ENCODE assay signal across 1 cellular context in the genomic region with DNA sequence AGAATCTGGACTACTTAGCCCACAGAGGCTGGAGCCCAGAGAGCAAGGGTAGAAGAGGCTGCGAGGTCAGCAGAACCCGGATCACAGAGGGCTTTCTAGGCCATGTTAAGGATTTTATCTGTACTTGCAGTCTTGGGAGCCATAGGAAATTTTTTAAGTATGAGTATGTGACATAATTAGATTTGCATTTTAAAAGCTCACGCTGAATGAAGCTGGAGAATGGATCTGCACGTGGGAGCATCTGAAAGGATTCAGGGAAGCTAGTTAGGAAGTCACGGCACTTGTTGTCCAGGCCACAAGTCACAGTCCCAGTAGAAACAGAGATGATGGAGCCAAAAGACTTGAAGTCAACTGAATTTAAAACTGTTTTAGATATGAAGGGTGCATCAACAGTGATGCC.
TF ChIP-seq lines count a peak whose summit lies in the region.

No MANE protein-coding gene starts in this region.

TF ChIP-seq in WTC11, 78 proteins besides CTCF, POLR2A, EP300 and RAD21 (continued from another document):
- TF ChIP-seq, protein P1, sequence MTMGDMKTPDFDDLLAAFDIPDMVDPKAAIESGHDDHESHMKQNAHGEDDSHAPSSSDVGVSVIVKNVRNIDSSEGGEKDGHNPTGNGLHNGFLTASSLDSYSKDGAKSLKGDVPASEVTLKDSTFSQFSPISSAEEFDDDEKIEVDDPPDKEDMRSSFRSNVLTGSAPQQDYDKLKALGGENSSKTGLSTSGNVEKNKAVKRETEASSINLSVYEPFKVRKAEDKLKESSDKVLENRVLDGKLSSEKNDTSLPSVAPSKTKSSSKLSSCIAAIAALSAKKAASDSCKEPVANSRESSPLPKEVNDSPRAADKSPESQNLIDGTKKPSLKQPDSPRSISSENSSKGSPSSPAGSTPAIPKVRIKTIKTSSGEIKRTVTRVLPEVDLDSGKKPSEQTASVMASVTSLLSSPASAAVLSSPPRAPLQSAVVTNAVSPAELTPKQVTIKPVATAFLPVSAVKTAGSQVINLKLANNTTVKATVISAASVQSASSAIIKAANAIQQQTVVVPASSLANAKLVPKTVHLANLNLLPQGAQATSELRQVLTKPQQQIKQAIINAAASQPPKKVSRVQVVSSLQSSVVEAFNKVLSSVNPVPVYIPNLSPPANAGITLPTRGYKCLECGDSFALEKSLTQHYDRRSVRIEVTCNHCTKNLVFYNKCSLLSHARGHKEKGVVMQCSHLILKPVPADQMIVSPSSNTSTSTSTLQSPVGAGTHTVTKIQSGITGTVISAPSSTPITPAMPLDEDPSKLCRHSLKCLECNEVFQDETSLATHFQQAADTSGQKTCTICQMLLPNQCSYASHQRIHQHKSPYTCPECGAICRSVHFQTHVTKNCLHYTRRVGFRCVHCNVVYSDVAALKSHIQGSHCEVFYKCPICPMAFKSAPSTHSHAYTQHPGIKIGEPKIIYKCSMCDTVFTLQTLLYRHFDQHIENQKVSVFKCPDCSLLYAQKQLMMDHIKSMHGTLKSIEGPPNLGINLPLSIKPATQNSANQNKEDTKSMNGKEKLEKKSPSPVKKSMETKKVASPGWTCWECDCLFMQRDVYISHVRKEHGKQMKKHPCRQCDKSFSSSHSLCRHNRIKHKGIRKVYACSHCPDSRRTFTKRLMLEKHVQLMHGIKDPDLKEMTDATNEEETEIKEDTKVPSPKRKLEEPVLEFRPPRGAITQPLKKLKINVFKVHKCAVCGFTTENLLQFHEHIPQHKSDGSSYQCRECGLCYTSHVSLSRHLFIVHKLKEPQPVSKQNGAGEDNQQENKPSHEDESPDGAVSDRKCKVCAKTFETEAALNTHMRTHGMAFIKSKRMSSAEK (CRISPR knock-in tag; IDR thresholded peaks at IDR 0.05; ENCODE audit: borderline replicate concordance): no peak
- no peak for TF ChIP-seq TP53 (CRISPR knock-in tag; IDR thresholded peaks at IDR 0.05)
- no peak for TF ChIP-seq ZNF317 (CRISPR knock-in tag; IDR thresholded peaks at IDR 0.05; ENCODE audit: borderline replicate concordance, low read depth)
- no peak for TF ChIP-seq CBFB (CRISPR knock-in tag; IDR thresholded peaks at IDR 0.05; ENCODE audit: low read depth)
- TF ChIP-seq, protein P2, sequence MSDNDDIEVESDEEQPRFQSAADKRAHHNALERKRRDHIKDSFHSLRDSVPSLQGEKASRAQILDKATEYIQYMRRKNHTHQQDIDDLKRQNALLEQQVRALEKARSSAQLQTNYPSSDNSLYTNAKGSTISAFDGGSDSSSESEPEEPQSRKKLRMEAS (CRISPR knock-in tag; IDR thresholded peaks at IDR 0.05): no peak
- no peak for TF ChIP-seq ZBTB21 (CRISPR knock-in tag; IDR thresholded peaks at IDR 0.05; ENCODE audit: borderline replicate concordance)
- no peak for TF ChIP-seq TCF7 (CRISPR knock-in tag; IDR thresholded peaks at IDR 0.05; ENCODE audit: low read depth)
- TF ChIP-seq ZNF263 (CRISPR knock-in tag; IDR thresholded peaks at IDR 0.05; ENCODE audit: low read depth): no peak
- TF ChIP-seq NR2C2 (CRISPR knock-in tag; IDR thresholded peaks at IDR 0.05): no peak
- TF ChIP-seq, protein P3, sequence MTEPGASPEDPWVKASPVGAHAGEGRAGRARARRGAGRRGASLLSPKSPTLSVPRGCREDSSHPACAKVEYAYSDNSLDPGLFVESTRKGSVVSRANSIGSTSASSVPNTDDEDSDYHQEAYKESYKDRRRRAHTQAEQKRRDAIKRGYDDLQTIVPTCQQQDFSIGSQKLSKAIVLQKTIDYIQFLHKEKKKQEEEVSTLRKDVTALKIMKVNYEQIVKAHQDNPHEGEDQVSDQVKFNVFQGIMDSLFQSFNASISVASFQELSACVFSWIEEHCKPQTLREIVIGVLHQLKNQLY (CRISPR knock-in tag; IDR thresholded peaks at IDR 0.05): no peak
- no peak for TF ChIP-seq SP1 (CRISPR knock-in tag; conservative IDR thresholded peaks at IDR 0.05)
- TF ChIP-seq FOXJ3 (CRISPR knock-in tag; IDR thresholded peaks at IDR 0.05; ENCODE audit: borderline replicate concordance): no peak
- TF ChIP-seq, protein P4, sequence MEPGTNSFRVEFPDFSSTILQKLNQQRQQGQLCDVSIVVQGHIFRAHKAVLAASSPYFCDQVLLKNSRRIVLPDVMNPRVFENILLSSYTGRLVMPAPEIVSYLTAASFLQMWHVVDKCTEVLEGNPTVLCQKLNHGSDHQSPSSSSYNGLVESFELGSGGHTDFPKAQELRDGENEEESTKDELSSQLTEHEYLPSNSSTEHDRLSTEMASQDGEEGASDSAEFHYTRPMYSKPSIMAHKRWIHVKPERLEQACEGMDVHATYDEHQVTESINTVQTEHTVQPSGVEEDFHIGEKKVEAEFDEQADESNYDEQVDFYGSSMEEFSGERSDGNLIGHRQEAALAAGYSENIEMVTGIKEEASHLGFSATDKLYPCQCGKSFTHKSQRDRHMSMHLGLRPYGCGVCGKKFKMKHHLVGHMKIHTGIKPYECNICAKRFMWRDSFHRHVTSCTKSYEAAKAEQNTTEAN (CRISPR knock-in tag; IDR thresholded peaks at IDR 0.05): no peak
